Comparison of ENCODE assay signal across 8 cellular contexts in genomic region chr15:29268706-29269484, GRCh38. TPM values are rescaled to one million over a fixed set of nuclear protein-coding genes. Genes with fewer than 3 reads are reported as not detected.
DNase-seq lines count a peak whose midpoint lies in the region; ATAC-seq and TF ChIP-seq lines count a peak whose summit lies in the region.

No MANE protein-coding gene starts in this region.

- no peaks in the 10 kb centered on the region for H3K27me3 ChIP-seq in duodenal mucosa (ENCODE audit: control insufficient read depth in 1 of 2, insufficient read depth in 2 of 2, low read length in 2 of 2)

- peak overlapping the region; percentile 80 to 85 for H3K9ac ChIP-seq in duodenal mucosa (ENCODE audit: low read depth in 1 of 2, low read length in 2 of 2)

- H3K27ac ChIP-seq in duodenal mucosa (ENCODE audit: low read depth, low read length): peak overlapping the region; percentile 86

- ATAC-seq in GM21786 (IDR thresholded peaks at IDR 0.05; ENCODE audit: unreplicated experiment): peak; percentile 25

- in situ Hi-C loops in G401 (cut with HindIII; ENCODE audit: low sequenced_read_pairs): no loop called here

- TF ChIP-seq CTCF in LNCaP clone FGC (IDR thresholded peaks at IDR 0.05; ENCODE audit: control insufficient read depth, extremely low read depth, insufficient read depth): no peak

- H3K4me3 Mint-ChIP-seq in activated CD4-positive, alpha-beta T cell treated with anti-CD3 and anti-CD28 coated beads, Interleukin-2, amount 10 ng/mL, durations not matched to agents 7 days and 5 days: peak overlapping the region; percentile 99

- POLR2A ChIA-PET in activated CD4-positive, alpha-beta T cell treated with anti-CD3 and anti-CD28 coated beads, Interleukin-2, amount 10 ng/mL, durations not matched to agents 7 days and 5 days (lab: Charles Lee): no interaction called here

- H3K9me3 Mint-ChIP-seq in activated CD4-positive, alpha-beta T cell treated with anti-CD3 and anti-CD28 coated beads, Interleukin-2, amount 10 ng/mL, durations not matched to agents 7 days and 5 days: no peaks in the 10 kb centered on the region

- H3K27ac Mint-ChIP-seq in activated CD4-positive, alpha-beta T cell treated with anti-CD3 and anti-CD28 coated beads, Interleukin-2, amount 10 ng/mL, durations not matched to agents 7 days and 5 days: peak overlapping the region; percentile 100

- H3K36me3 Mint-ChIP-seq in activated CD4-positive, alpha-beta T cell treated with anti-CD3 and anti-CD28 coated beads, Interleukin-2, amount 10 ng/mL, durations not matched to agents 7 days and 5 days (ENCODE audit: low read depth): peaks cover 10% of the 10 kb centered on the region

- H3K4me3 ChIP-seq in LNCaP clone FGC (ENCODE audit: low read depth, low read length): peak overlapping the region; percentile 72
- peak overlapping the region; percentile 95 to 97 for H3K4me3 ChIP-seq in duodenal mucosa (ENCODE audit: low read depth in 1 of 2, low read length in 2 of 2)

- no peaks in the 10 kb centered on the region for H3K9me3 ChIP-seq in duodenal mucosa (ENCODE audit: control insufficient read depth in 1 of 2, low read length in 2 of 2)

- H3K36me3 ChIP-seq in duodenal mucosa (ENCODE audit: control insufficient read depth in 1 of 2, insufficient read depth in 2 of 2, low read length in 2 of 2): no peaks in the 10 kb centered on the region

- CTCF ChIA-PET in activated CD4-positive, alpha-beta T cell treated with anti-CD3 and anti-CD28 coated beads, Interleukin-2, amount 10 ng/mL, durations not matched to agents 7 days and 5 days (lab: Charles Lee): no interaction called here

- H3K4me1 Mint-ChIP-seq in activated CD4-positive, alpha-beta T cell treated with anti-CD3 and anti-CD28 coated beads, Interleukin-2, amount 10 ng/mL, durations not matched to agents 7 days and 5 days: peaks cover 47% of the 10 kb centered on the region

- DNase-seq in G401 (ENCODE audit: low spot score): peak; percentile 58
- no peak for DNase-seq in LNCaP clone FGC (ENCODE audit: low read depth)
- peak; percentile 63 for DNase-seq in activated CD4-positive, alpha-beta T cell treated with anti-CD3 and anti-CD28 coated beads, Interleukin-2, amount 10 ng/mL, durations not matched to agents 7 days and 5 days
- peak; percentile 18 to 51 for DNase-seq in lung microvascular endothelial cell (ENCODE audit: low read depth in 2 of 2)
- peak; percentile 7 for DNase-seq in stimulated activated CD8-positive, alpha-beta memory T cell treated with anti-CD3 and anti-CD28 coated beads, Interleukin-15, amount 100 ng/mL, for 24 hours (ENCODE audit: low read depth)
- no peak for DNase-seq in NCI-H526 treated with DMSO at 0.1 percent for 48 hours (lab: John Stamatoyannopoulos, UW)

- H3K4me1 ChIP-seq in duodenal mucosa (ENCODE audit: control insufficient read depth in 1 of 2, insufficient read depth in 2 of 2, low read length in 2 of 2): peaks cover 13 to 17% of the 10 kb centered on the region in 2 donors

- H3K27me3 Mint-ChIP-seq in activated CD4-positive, alpha-beta T cell treated with anti-CD3 and anti-CD28 coated beads, Interleukin-2, amount 10 ng/mL, durations not matched to agents 7 days and 5 days: peaks cover 2% of the 10 kb centered on the region

RNA-seq across cellular contexts. Expression of gene NSMCE3, which starts 0.7 kb away (rescaled TPM):
- total RNA-seq in G401 (2014; rRNA removed; shearing (Covaris generic)): 10.0 and 15.1 TPM in 2 replicates
- 10 to 100 TPM in 1 of 2 experiments, 1 to 10 TPM in 1; 9.4 to 10.0 TPM for total RNA-seq in activated CD4-positive, alpha-beta T cell treated with anti-CD3 and anti-CD28 coated beads, Interleukin-2, amount 10 ng/mL, durations not matched to agents 7 days and 5 days
- total RNA-seq in lung microvascular endothelial cell: 4.1 and 5.0 TPM in 2 replicates

Comparison
In these comparisons a context has a peak if more than half of its experiments do, and no peak if none do; other contexts are left out.
1. DNase-seq: peak in G401 (single experiment), activated CD4-positive, alpha-beta T cell treated with anti-CD3 and anti-CD28 coated beads, Interleukin-2, amount 10 ng/mL, durations not matched to agents 7 days and 5 days (single experiment), lung microvascular endothelial cell (2 of 2) and stimulated activated CD8-positive, alpha-beta memory T cell treated with anti-CD3 and anti-CD28 coated beads, Interleukin-15, amount 100 ng/mL, for 24 hours (single experiment); none in LNCaP clone FGC (single experiment) and NCI-H526 treated with DMSO at 0.1 percent for 48 hours (single experiment).